8 cellular contexts compared by ENCODE assay signal in genomic region chr10:79444243-79445119, GRCh38. TPM values are rescaled to one million over a fixed set of nuclear protein-coding genes. Genes with fewer than 3 reads are reported as not detected.
DNase-seq lines count a peak whose midpoint lies in the region; ATAC-seq and TF ChIP-seq lines count a peak whose summit lies in the region.

No MANE protein-coding gene starts in this region.

- peak overlapping the region; percentile 51 for H2BK15ac ChIP-seq in neuronal stem cell (ENCODE audit: low read length)

- H3K27me3 ChIP-seq in PC-9 (ENCODE audit: insufficient read depth, low read depth) (no peaks in the 10 kb centered on the region), neuronal stem cell (ENCODE audit: control insufficient read depth in 3 of 3, insufficient read depth in 3 of 3, low read depth in 1 of 3, low read length in 3 of 3) (peaks cover 0 to 35% (median 10%) of the 10 kb centered on the region in 3 experiments)

- POLR2A ChIA-PET in PC-9 (lab: Charles Lee; ENCODE audit: unreplicated experiment): interaction anchor here (0.6 kb wide), 1 partner anchor 86 kb away, joined by 3 read pairs; no protein-coding TSS in a partner anchor

- H3K14ac ChIP-seq in neuronal stem cell (ENCODE audit: low read length): peak overlapping the region; percentile 86

- in situ Hi-C loops in ACHN (cut with HindIII; ENCODE audit: low pct_ligation_motif_present, low pct_unique_long_range_greater_than_20kb, low sequenced_read_pairs): no loop called here

- intact Hi-C loops in PC-9 (cut with micrococcal nuclease; ENCODE audit: unreplicated experiment): loop anchor here (2.0 to 10.0 kb wide), 3 partner anchors 42 to 290 kb away; no protein-coding TSS in a partner anchor

- H2BK120ac ChIP-seq in neuronal stem cell (ENCODE audit: low read depth, low read length): no peak overlapping the region

- H3K9ac ChIP-seq in neuronal stem cell (ENCODE audit: low read depth, low read length, poor library complexity): peak overlapping the region; percentile 26

- no peaks in the 10 kb centered on the region for H3K79me1 ChIP-seq in neuronal stem cell (ENCODE audit: low read depth, low read length)

- H2AFZ ChIP-seq in PC-9 (peak overlapping the region; percentile 82), neuronal stem cell (ENCODE audit: low read length) (peak overlapping the region; percentile 86)

- H3K4ac ChIP-seq in neuronal stem cell (ENCODE audit: low read length): no peak overlapping the region

- no peaks in the 10 kb centered on the region for H3K36me3 ChIP-seq in PC-9 (ENCODE audit: low read depth)
- H3K36me3 ChIP-seq in neuronal stem cell (replicated peaks in 1 of 2; ENCODE audit: control insufficient read depth in 2 of 2, insufficient read depth in 2 of 2, low read length in 2 of 2): no peaks in the 10 kb centered on the region
- H3K36me3 ChIP-seq in urinary bladder (ENCODE audit: insufficient read depth): no peaks in the 10 kb centered on the region

- ATAC-seq in GM18519 (IDR thresholded peaks at IDR 0.05; ENCODE audit: low FRiP score, unreplicated experiment) (peak; percentile 10), HG03108 (IDR thresholded peaks at IDR 0.05; ENCODE audit: unreplicated experiment) (peak; percentile 21)

- H3K4me1 ChIP-seq in PC-9 (replicated peaks; ENCODE audit: insufficient read depth) (peaks cover 45% of the 10 kb centered on the region), neuronal stem cell (ENCODE audit: control insufficient read depth in 2 of 2, insufficient read depth in 1 of 2, low read depth in 1 of 2, low read length in 2 of 2) (peaks cover 16 to 21% of the 10 kb centered on the region in 2 donors), urinary bladder (ENCODE audit: insufficient read depth) (no peaks in the 10 kb centered on the region)

- H3F3A ChIP-seq in PC-9 (ENCODE audit: insufficient read depth, low read depth): peaks cover 25% of the 10 kb centered on the region; the same call in 1 of the 2 replicates

- no peak overlapping the region for H3K27ac ChIP-seq in PC-9
- no peak overlapping the region for H3K27ac ChIP-seq in neuronal stem cell (replicated peaks; ENCODE audit: low read length)
- H3K27ac ChIP-seq in urinary bladder (ENCODE audit: low read depth): peak overlapping the region; percentile 89

- H3K79me2 ChIP-seq in PC-9 (ENCODE audit: low read depth): peaks cover 17% of the 10 kb centered on the region

- H3K4me2 ChIP-seq in PC-9 (peak overlapping the region; percentile 100), neuronal stem cell (ENCODE audit: insufficient read depth, low read length, poor library complexity, severe bottlenecking) (peak overlapping the region; percentile 99)

- H3K4me3 ChIP-seq in PC-9: peak overlapping the region; percentile 81
- H3K4me3 ChIP-seq in neuronal stem cell (ENCODE audit: low read length in 2 of 2): peak overlapping the region; percentile 66 to 91
- H3K4me3 ChIP-seq in urinary bladder (ENCODE audit: low read depth, low read length): peak overlapping the region; percentile 81

- H2BK12ac ChIP-seq in neuronal stem cell (ENCODE audit: low read length): no peak overlapping the region

- H3K9me3 ChIP-seq in PC-9 (ENCODE audit: insufficient read depth, low read depth) (no peaks in the 10 kb centered on the region), neuronal stem cell (replicated peaks in 1 of 2; ENCODE audit: control insufficient read depth in 2 of 2, insufficient read depth in 1 of 2, low read depth in 1 of 2, low read length in 2 of 2) (no peaks in the 10 kb centered on the region)

- H2BK5ac ChIP-seq in neuronal stem cell (ENCODE audit: low read length): peak overlapping the region; percentile 50

- H4K20me1 ChIP-seq in PC-9 (ENCODE audit: insufficient read depth): no peaks in the 10 kb centered on the region

- DNase-seq in ACHN (peak; percentile 70), PC-9 (peak; percentile 50 to 55), germinal center (ENCODE audit: low spot score) (peak; percentile 74), neuronal stem cell (ENCODE audit: low spot score) (peak; percentile 46)
- DNase-seq in activated effector memory CD4-positive, alpha-beta T cell treated with anti-CD3 and anti-CD28 coated beads, Interleukin-2, amount 50 U/mL, for 16 hours: peak; percentile 84

- CTCF ChIA-PET in PC-9 (lab: Charles Lee): interaction anchor here (0.6 kb wide), 1 partner anchor 698 kb away, joined by 3 read pairs; no protein-coding TSS in a partner anchor

- no peak overlapping the region for H4K91ac ChIP-seq in neuronal stem cell (ENCODE audit: low read depth, low read length, poor library complexity)

- peak overlapping the region; percentile 17 for H2AK5ac ChIP-seq in neuronal stem cell (ENCODE audit: low read depth, low read length)

- WGBS in neuronal stem cell (ENCODE audit: extremely low coverage in 2 of 2, insufficient read length in 2 of 2, insufficient replicate concordance in 1 of 2), 2 donors: no CpG with 5 or more reads among the region's 44 CpGs
- WGBS in urinary bladder: under 1% methylated on average over 44 of the region's 44 CpGs

- TF ChIP-seq CTCF in PC-9 (conservative IDR thresholded peaks at IDR 0.05): no peak

- H3K9me2 ChIP-seq in PC-9 (ENCODE audit: insufficient read depth): no peaks in the 10 kb centered on the region

- BruUV-seq in PC-9 (replicated peaks; lab: Mats Ljungman, UMichigan): TSS peak; percentile 45

- H3K23ac ChIP-seq in neuronal stem cell (ENCODE audit: low read depth, low read length, poor library complexity): no peak overlapping the region

- no peak overlapping the region for H4K8ac ChIP-seq in neuronal stem cell (ENCODE audit: low read depth, low read length)

- H3K18ac ChIP-seq in neuronal stem cell (ENCODE audit: low read length): peak overlapping the region; percentile 89

RNA-seq across cellular contexts. Expression of gene ZCCHC24, which starts 0.9 kb away (rescaled TPM):
- total RNA-seq in PC-9 (2021): 6.0 and 6.3 TPM in 2 replicates
- 10.6 TPM for polyA plus RNA-seq in neuronal stem cell (2013, experiment 1 of 2)
- 10.3 TPM for polyA plus RNA-seq in neuronal stem cell (2013, experiment 2 of 2)
- total RNA-seq in urinary bladder: 43.5 TPM
- 98.2 TPM for polyA plus RNA-seq in urinary bladder
